23 cellular contexts compared by ENCODE assay signal in the genomic region with DNA sequence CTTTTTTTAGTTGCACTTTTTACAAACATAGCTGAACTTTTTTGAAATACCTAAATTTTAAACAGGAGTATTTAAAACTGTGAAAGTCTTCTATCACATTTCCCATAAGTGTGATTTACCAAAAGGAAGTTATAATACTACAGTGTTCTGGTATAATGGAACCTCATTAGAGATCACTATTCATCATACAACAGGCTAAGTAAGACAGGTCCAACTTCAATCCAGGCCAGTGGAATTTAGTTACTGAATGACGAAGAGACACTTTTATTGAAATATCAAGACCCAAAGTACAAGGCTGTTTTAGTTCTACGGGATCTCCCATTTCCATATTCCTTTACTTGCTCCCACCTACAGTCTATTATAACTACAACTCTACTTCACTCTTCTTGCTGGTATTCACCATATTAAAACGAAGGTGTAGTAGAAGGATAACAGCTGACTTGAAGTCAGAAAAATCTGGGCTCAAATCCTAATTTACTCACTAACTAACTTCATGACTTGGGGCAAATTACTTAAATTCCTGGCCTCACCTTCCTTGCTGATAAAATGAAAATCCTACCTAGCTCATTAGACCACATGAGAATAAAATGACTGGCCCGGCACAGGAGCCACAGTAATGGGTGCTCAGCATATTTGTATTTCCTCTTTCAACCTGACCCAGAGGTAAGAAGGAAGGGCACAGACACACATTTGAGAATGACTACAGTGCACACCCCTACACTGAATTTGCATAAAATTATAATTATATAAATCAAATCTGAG.
"Had no signal": no experiment of that assay in that cellular context is flagged by ENCODE, and none has a peak within 500 bp of the region (broad histone marks: within the 10 kb centered on the region; RNA-seq: fewer than 3 reads in every experiment).

No MANE protein-coding gene starts in this region.

- ATAC-seq: Right ventricle myocardium inferior, SK-N-SH treated with all-trans-retinoic acid at 6 μM for 48 hours had no signal

- H2AFZ ChIP-seq: PC-9 had no signal

- H3K27me3 ChIP-seq: MG63, Peyer's patch, SJCRH30 had no signal

- H3K4me1 ChIP-seq: Peyer's patch, SJCRH30 had no signal

- H3K27ac ChIP-seq: PC-9, Peyer's patch, SJCRH30 had no signal

- H3K9me3 ChIP-seq: MG63, Peyer's patch, SJCRH30 had no signal

- DNase-seq: IMR-90; Karpas-422; KG1; MG63; NCI-H1092; NCI-H1105 treated with DMSO at 0.1 percent for 48 hours; NCI-H1417 treated with DMSO at 0.1 percent for 48 hours; NCI-H146; NCI-H1694 treated with DMSO at 0.1 percent for 48 hours; NCI-H1930; NCI-H2081; NCI-H2107; NCI-H2227 treated with DMSO at 0.1 percent for 48 hours; NCI-H524 treated with DMSO at 0.1 percent for 48 hours; NCI-H69; NCI-H774; NK-92 treated with Interleukin-12 subunit alpha and Interleukin-12 subunit beta, amount 100 ng/mL, for 24 hours; PC-9; Peyer's patch; SHP77 treated with DMSO at 0.1 percent for 48 hours; SJCRH30 had no signal

- H3K4me3 ChIP-seq: MG63, PC-9, Peyer's patch, SJCRH30 had no signal

- H3K4me2 ChIP-seq: PC-9 had no signal
